8 cellular contexts compared by ENCODE assay signal in the genomic region with DNA sequence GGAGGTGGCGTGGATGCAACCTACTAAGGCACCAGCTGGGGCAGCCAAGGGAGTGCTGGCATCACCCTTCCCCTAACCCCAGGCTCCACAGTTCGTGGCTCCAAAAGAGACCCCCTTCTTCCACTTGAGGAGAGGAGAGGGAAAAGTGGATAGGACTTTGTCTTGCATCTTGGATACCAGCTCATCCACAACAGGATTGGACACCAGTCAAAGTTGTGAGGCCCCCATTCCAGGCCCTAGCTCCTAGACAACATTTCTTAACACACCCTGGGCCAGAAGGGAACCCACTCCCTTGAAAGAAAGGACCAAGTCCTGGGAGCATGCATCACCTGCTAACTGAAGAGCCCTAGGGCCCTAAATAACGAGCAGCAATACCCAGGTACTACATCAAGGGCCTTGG.
"Had no signal": no experiment of that assay in that cellular context is flagged by ENCODE, and none has a peak within 500 bp of the region (broad histone marks: within the 10 kb centered on the region; RNA-seq: fewer than 3 reads in every experiment).

No MANE protein-coding gene starts in this region.

- H3K4me3 ChIP-seq: GM23248, GM23338, HAP-1 had no signal

- H3K9me3 ChIP-seq: HAP-1 had no signal

- H3K27ac ChIP-seq: GM23248 had no signal

- H3K4me1 ChIP-seq: HAP-1 had no signal

- H3K36me3 ChIP-seq: HAP-1 had no signal

- DNase-seq: GM23248, GOT3, H7, H9, HCEC 1CT, HFFc6 had no signal
